In the genomic region with DNA sequence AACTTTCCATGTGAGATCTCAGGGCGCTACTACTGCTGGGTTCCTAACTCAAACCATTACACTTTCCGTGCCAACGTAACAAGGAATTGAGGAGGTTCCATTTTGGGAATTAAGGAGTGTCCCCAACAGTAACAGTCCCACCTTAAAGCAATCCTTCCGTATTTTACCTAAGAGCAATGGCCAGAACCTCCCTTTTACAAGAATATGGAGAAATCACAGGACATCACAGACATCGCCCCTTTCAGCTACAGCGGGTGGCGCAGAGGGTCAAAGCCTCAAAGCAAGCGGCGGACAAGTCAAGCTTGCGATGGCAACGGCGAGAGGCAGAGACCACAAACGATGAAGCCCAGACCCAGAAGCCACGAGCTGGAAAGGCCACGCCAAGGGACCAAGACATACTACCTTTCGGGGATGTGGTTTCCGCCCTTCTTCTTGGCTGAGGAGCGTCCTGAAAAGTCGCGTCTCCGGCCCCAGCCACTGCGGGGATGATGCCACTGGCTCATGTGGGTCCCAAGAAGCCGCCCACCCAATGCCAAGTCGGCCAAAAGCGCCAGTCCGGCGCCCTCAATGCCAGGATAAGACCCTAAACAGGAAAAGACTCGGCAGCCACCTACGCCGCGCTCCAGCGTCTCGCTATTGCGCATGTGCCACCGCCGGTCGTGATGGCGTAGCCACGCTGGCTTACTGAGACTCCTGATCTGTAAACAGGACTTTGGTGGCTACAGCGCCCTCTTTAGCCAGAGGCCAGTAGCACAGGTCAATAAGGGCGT, we compare ENCODE assay signal across 8 cellular contexts. TPM values are rescaled to one million over a fixed set of nuclear protein-coding genes. Genes with fewer than 3 reads are reported as not detected.
DNase-seq lines count a peak whose midpoint lies in the region; ATAC-seq, FAIRE-seq and TF ChIP-seq lines count a peak whose summit lies in the region.

Gene DUSP11 (minus strand): TSS at position 632 of the 770 bp plus-strand sequence. CDS start 129 bp downstream, at position 503.

- peak within 1 kb of the TSS; percentile 94 for H3K27ac Mint-ChIP-seq in activated naive CD8-positive, alpha-beta T cell treated with anti-CD3 and anti-CD28 coated beads for 36 hours

- FAIRE-seq in pancreas (lab: Jason Lieb, UNC) = peak; percentile 53

- WGBS in pancreas, 2 donors = 0% methylated on average over 41 of the region's 41 CpGs
- 0 to 1% methylated on average over 32 to 41 of the region's 41 CpGs for WGBS in tibial nerve, 2 donors

- peak; percentile 77 for TF ChIP-seq POLR2A in GM10847 (IDR thresholded peaks at IDR 0.05; ENCODE audit: extremely low read depth, insufficient read length)
- TF ChIP-seq POLR2A in tibial nerve (IDR thresholded peaks at IDR 0.05) = peak; percentile 77 to 84

- H3K27me3 Mint-ChIP-seq in activated naive CD8-positive, alpha-beta T cell treated with anti-CD3 and anti-CD28 coated beads for 36 hours = no peaks in the 10 kb centered on the region

- peak within 1 kb of the TSS; percentile 99 for H3K4me3 Mint-ChIP-seq in activated naive CD8-positive, alpha-beta T cell treated with anti-CD3 and anti-CD28 coated beads for 36 hours

- TF ChIP-seq CTCF in pancreas (IDR thresholded peaks at IDR 0.05) = peak; percentile 80 to 94 (median 85)
- TF ChIP-seq CTCF in tibial nerve (IDR thresholded peaks at IDR 0.05) = peak; percentile 88 to 93 (median 93)

- H3K4me3 ChIP-seq in pancreas (peak within 1 kb of the TSS; percentile 47 to 95 (median 82)), tibial nerve (peak within 1 kb of the TSS; percentile 75 to 88 (median 82))

- H3K4me1 ChIP-seq in pancreas (peaks cover 0 to 19% (median 5%) of the 10 kb centered on the region in 3 donors), tibial nerve (peaks cover 0 to 19% (median 3%) of the 10 kb centered on the region in 4 donors)

- H3K36me3 ChIP-seq in pancreas = peaks cover 0 to 5% (median 0%) of the 10 kb centered on the region in 3 donors
- H3K36me3 ChIP-seq in tibial nerve = peaks cover 0 to 25% (median 0%) of the 10 kb centered on the region in 3 donors

- H3K4me1 Mint-ChIP-seq in activated naive CD8-positive, alpha-beta T cell treated with anti-CD3 and anti-CD28 coated beads for 36 hours = peaks cover 16% of the 10 kb centered on the region

- intact Hi-C loops in Right ventricle myocardium inferior (cut with DNase I) (loop anchor here (10.0 kb wide), 2 partner anchors 45 to 85 kb away; partner anchors contain the start of gene TPRKB), pancreas (cut with DNase I) (no loop called here)

- H3K36me3 Mint-ChIP-seq in activated naive CD8-positive, alpha-beta T cell treated with anti-CD3 and anti-CD28 coated beads for 36 hours = peaks cover 13% of the 10 kb centered on the region

- peak; percentile 99 for ATAC-seq in HG02610 (IDR thresholded peaks at IDR 0.05; ENCODE audit: unreplicated experiment)
- peak; percentile 100 for ATAC-seq in Right ventricle myocardium inferior
- ATAC-seq in pancreas = peak; percentile 99 to 100 (median 100)

- DNase-seq in NCI-H1092 treated with DMSO at 0.1 percent for 48 hours (lab: John Stamatoyannopoulos, UW) (peak; percentile 85), SKM-1 treated with dmso at 0.1 percent for 144 hours (lab: John Stamatoyannopoulos, UW; ENCODE audit: unreplicated experiment) (peak; percentile 93), Right ventricle myocardium inferior (ENCODE audit: missing footprints) (peak; percentile 97), pancreas (peak; percentile 89 to 98 (median 95)), tibial nerve (ENCODE audit: low spot score in 2 of 2) (peak; percentile 95 to 99)
- peak; percentile 94 for DNase-seq in activated naive CD8-positive, alpha-beta T cell treated with anti-CD3 and anti-CD28 coated beads for 36 hours

- no peaks in the 10 kb centered on the region for H3K27me3 ChIP-seq in pancreas
- H3K27me3 ChIP-seq in tibial nerve = no peaks in the 10 kb centered on the region

- no peaks in the 10 kb centered on the region for H3K9me3 Mint-ChIP-seq in activated naive CD8-positive, alpha-beta T cell treated with anti-CD3 and anti-CD28 coated beads for 36 hours

- H3K9me3 ChIP-seq in pancreas (no peaks in the 10 kb centered on the region), tibial nerve (no peaks in the 10 kb centered on the region)

- H3K27ac ChIP-seq in pancreas (peak within 1 kb of the TSS; percentile 46 to 85 (median 81)), tibial nerve (peak within 1 kb of the TSS; percentile 74 to 94 (median 91))

- TF ChIP-seq EP300 in tibial nerve (IDR thresholded peaks at IDR 0.05) = peak; percentile 61 to 97

RNA-seq across cellular contexts. Expression of gene DUSP11, which starts in this region (rescaled TPM):
- 10 to 100 TPM; 30.2 to 31.0 TPM for total RNA-seq in activated naive CD8-positive, alpha-beta T cell treated with anti-CD3 and anti-CD28 coated beads for 36 hours
- total RNA-seq in Right ventricle myocardium inferior (10.6 TPM), pancreas (10 to 100 TPM in 1 of 6 donors, 1 to 10 TPM in 5; 4.7 to 12.1 (median 6.8) TPM), tibial nerve (10 to 100 TPM; 19.8 to 34.1 (median 25.3) TPM)
- 10 to 100 TPM in 1 of 2 donors, 1 to 10 TPM in 1; 7.3 to 11.7 TPM for polyA plus RNA-seq in pancreas

Comparison
In these comparisons a context has a peak if more than half of its experiments do, and no peak if none do; other contexts are left out.
1. Peak in every context shown above with its lines: DNase-seq, ATAC-seq, H3K4me3 ChIP-seq and H3K27ac ChIP-seq.